In the genomic region with DNA sequence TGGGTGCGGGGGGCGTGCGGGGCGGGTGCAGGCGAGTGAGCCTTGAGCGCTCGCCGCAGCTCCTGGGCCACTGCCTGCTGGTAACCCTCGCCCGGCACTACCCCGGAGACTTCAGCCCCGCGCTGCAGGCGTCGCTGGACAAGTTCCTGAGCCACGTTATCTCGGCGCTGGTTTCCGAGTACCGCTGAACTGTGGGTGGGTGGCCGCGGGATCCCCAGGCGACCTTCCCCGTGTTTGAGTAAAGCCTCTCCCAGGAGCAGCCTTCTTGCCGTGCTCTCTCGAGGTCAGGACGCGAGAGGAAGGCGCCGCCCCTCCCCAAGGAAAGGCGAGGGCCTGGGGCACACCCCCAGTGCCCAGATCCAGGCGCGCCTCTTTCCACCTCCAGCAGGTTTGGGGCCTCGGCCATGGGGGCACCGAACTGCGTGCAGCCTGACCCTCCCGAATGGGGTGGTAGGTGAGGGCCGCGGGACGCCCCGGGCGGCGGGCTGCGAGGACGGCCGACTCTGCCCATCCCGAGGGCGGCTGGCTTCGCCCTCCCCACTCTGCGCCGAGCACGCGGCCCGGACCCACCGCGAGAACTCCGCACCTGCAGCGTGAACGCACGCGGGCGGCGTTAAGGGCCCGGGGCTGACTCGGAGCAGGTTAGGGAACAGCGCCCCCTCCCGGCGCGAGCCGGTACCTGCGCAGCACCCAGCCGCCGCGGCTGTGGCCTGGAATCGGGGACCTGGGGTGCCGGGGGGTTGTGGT, we compare ENCODE assay signal across 1 cellular context.
TF ChIP-seq lines count a peak whose summit lies in the region.

No MANE protein-coding gene starts in this region.

TF ChIP-seq in HepG2, 621 proteins besides CTCF, POLR2A, EP300 and RAD21 (continued from another document and continues in another):
- TF ChIP-seq, protein P1, sequence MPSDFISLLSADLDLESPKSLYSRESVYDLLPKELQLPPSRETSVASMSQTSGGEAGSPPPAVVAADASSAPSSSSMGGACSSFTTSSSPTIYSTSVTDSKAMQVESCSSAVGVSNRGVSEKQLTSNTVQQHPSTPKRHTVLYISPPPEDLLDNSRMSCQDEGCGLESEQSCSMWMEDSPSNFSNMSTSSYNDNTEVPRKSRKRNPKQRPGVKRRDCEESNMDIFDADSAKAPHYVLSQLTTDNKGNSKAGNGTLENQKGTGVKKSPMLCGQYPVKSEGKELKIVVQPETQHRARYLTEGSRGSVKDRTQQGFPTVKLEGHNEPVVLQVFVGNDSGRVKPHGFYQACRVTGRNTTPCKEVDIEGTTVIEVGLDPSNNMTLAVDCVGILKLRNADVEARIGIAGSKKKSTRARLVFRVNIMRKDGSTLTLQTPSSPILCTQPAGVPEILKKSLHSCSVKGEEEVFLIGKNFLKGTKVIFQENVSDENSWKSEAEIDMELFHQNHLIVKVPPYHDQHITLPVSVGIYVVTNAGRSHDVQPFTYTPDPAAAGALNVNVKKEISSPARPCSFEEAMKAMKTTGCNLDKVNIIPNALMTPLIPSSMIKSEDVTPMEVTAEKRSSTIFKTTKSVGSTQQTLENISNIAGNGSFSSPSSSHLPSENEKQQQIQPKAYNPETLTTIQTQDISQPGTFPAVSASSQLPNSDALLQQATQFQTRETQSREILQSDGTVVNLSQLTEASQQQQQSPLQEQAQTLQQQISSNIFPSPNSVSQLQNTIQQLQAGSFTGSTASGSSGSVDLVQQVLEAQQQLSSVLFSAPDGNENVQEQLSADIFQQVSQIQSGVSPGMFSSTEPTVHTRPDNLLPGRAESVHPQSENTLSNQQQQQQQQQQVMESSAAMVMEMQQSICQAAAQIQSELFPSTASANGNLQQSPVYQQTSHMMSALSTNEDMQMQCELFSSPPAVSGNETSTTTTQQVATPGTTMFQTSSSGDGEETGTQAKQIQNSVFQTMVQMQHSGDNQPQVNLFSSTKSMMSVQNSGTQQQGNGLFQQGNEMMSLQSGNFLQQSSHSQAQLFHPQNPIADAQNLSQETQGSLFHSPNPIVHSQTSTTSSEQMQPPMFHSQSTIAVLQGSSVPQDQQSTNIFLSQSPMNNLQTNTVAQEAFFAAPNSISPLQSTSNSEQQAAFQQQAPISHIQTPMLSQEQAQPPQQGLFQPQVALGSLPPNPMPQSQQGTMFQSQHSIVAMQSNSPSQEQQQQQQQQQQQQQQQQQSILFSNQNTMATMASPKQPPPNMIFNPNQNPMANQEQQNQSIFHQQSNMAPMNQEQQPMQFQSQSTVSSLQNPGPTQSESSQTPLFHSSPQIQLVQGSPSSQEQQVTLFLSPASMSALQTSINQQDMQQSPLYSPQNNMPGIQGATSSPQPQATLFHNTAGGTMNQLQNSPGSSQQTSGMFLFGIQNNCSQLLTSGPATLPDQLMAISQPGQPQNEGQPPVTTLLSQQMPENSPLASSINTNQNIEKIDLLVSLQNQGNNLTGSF (CRISPR knock-in tag; IDR thresholded peaks at IDR 0.05) = peak; percentile 95
- TF ChIP-seq XRCC5 (optimal IDR thresholded peaks at IDR 0.05; ENCODE audit: low read length) (peak; percentile 15), ZNF772 (CRISPR knock-in tag; IDR thresholded peaks at IDR 0.05) (peak; percentile 99), MEF2D (CRISPR knock-in tag; IDR thresholded peaks at IDR 0.05) (no peak), SP5 (CRISPR knock-in tag; IDR thresholded peaks at IDR 0.05; ENCODE audit: borderline replicate concordance, low read depth) (peak; percentile 16), NFRKB (IDR thresholded peaks at IDR 0.05) (no peak), TBX2 (CRISPR knock-in tag; IDR thresholded peaks at IDR 0.05; ENCODE audit: borderline replicate concordance) (peak; percentile 96), RXRA (CRISPR knock-in tag; IDR thresholded peaks at IDR 0.05) (peak; percentile 59; the same call in 1 of the 2 replicates), NRL (CRISPR knock-in tag; IDR thresholded peaks at IDR 0.05; ENCODE audit: borderline replicate concordance) (peak; percentile 99), DMAP1 (CRISPR knock-in tag; IDR thresholded peaks at IDR 0.05) (peak; percentile 79), ZNF367 (CRISPR knock-in tag; IDR thresholded peaks at IDR 0.05; ENCODE audit: borderline replicate concordance) (peak; percentile 85; the same call in 1 of the 2 replicates), HOXA9 (CRISPR knock-in tag; IDR thresholded peaks at IDR 0.05; ENCODE audit: borderline replicate concordance) (peak; percentile 98), TMF1 (CRISPR knock-in tag; IDR thresholded peaks at IDR 0.05; ENCODE audit: low read depth) (peak; percentile 96), PRPF4 (IDR thresholded peaks at IDR 0.05; ENCODE audit: low read depth, low read length, poor library complexity, severe bottlenecking) (no peak), ZNF552 (CRISPR knock-in tag; IDR thresholded peaks at IDR 0.05; ENCODE audit: borderline replicate concordance) (peak; percentile 99), KAT8 (CRISPR knock-in tag; IDR thresholded peaks at IDR 0.05) (peak; percentile 84), RBFOX2 (IDR thresholded peaks at IDR 0.05; ENCODE audit: low read depth, low read length) (peak; percentile 85), JUNB (CRISPR knock-in tag; IDR thresholded peaks at IDR 0.05; ENCODE audit: borderline replicate concordance) (peak; percentile 88), SP1 (IDR thresholded peaks at IDR 0.05) (no peak), SP1 (CRISPR knock-in tag; IDR thresholded peaks at IDR 0.05) (peak; percentile 68), ZNF446 (CRISPR knock-in tag; IDR thresholded peaks at IDR 0.05) (peak; percentile 97), ZNF253 (CRISPR knock-in tag; IDR thresholded peaks at IDR 0.05; ENCODE audit: borderline replicate concordance) (peak; percentile 97), SKI (IDR thresholded peaks at IDR 0.05; ENCODE audit: partially characterized antibody) (no peak), NFIC (IDR thresholded peaks at IDR 0.05; ENCODE audit: low read length) (no peak), GLI4 (CRISPR knock-in tag; IDR thresholded peaks at IDR 0.05; ENCODE audit: borderline replicate concordance) (peak; percentile 99), ZFP90 (CRISPR knock-in tag; IDR thresholded peaks at IDR 0.05; ENCODE audit: borderline replicate concordance) (peak; percentile 87; the same call in 1 of the 2 replicates), ZC3H4 (CRISPR knock-in tag; IDR thresholded peaks at IDR 0.05; ENCODE audit: borderline replicate concordance) (no peak; the same call in 1 of the 2 replicates), ASH2L (IDR thresholded peaks at IDR 0.05; ENCODE audit: insufficient read length, low read depth, low read length) (peak; percentile 66)
- TF ChIP-seq, protein P2, sequence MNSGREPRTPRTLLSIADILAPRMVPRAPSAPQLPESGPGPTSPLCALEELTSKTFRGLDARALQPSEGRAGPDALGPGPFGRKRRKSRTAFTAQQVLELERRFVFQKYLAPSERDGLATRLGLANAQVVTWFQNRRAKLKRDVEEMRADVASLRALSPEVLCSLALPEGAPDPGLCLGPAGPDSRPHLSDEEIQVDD (CRISPR knock-in tag; IDR thresholded peaks at IDR 0.05; ENCODE audit: borderline replicate concordance) = peak; percentile 97; the same call in 1 of the 2 replicates
- TF ChIP-seq, protein P3, sequence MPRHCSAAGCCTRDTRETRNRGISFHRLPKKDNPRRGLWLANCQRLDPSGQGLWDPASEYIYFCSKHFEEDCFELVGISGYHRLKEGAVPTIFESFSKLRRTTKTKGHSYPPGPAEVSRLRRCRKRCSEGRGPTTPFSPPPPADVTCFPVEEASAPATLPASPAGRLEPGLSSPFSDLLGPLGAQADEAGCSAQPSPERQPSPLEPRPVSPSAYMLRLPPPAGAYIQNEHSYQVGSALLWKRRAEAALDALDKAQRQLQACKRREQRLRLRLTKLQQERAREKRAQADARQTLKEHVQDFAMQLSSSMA (CRISPR knock-in tag; IDR thresholded peaks at IDR 0.05) = peak; percentile 89; the same call in 1 of the 2 replicates
- TF ChIP-seq, protein P4, sequence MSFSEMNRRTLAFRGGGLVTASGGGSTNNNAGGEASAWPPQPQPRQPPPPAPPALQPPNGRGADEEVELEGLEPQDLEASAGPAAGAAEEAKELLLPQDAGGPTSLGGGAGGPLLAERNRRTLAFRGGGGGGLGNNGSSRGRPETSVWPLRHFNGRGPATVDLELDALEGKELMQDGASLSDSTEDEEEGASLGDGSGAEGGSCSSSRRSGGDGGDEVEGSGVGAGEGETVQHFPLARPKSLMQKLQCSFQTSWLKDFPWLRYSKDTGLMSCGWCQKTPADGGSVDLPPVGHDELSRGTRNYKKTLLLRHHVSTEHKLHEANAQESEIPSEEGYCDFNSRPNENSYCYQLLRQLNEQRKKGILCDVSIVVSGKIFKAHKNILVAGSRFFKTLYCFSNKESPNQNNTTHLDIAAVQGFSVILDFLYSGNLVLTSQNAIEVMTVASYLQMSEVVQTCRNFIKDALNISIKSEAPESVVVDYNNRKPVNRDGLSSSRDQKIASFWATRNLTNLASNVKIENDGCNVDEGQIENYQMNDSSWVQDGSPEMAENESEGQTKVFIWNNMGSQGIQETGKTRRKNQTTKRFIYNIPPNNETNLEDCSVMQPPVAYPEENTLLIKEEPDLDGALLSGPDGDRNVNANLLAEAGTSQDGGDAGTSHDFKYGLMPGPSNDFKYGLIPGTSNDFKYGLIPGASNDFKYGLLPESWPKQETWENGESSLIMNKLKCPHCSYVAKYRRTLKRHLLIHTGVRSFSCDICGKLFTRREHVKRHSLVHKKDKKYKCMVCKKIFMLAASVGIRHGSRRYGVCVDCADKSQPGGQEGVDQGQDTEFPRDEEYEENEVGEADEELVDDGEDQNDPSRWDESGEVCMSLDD (CRISPR knock-in tag; IDR thresholded peaks at IDR 0.05; ENCODE audit: borderline replicate concordance) = peak; percentile 80; the same call in 1 of the 2 replicates
- TF ChIP-seq, protein P5, sequence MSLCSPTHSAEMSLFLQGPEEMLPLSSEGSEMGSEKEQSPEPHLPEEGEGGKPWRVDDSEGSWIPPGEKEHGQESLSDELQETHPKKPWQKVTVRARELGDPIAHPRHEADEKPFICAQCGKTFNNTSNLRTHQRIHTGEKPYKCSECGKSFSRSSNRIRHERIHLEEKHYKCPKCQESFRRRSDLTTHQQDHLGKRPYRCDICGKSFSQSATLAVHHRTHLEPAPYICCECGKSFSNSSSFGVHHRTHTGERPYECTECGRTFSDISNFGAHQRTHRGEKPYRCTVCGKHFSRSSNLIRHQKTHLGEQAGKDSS (CRISPR knock-in tag; IDR thresholded peaks at IDR 0.05; ENCODE audit: borderline replicate concordance, low read depth) = peak; percentile 99
- TF ChIP-seq, protein P6, sequence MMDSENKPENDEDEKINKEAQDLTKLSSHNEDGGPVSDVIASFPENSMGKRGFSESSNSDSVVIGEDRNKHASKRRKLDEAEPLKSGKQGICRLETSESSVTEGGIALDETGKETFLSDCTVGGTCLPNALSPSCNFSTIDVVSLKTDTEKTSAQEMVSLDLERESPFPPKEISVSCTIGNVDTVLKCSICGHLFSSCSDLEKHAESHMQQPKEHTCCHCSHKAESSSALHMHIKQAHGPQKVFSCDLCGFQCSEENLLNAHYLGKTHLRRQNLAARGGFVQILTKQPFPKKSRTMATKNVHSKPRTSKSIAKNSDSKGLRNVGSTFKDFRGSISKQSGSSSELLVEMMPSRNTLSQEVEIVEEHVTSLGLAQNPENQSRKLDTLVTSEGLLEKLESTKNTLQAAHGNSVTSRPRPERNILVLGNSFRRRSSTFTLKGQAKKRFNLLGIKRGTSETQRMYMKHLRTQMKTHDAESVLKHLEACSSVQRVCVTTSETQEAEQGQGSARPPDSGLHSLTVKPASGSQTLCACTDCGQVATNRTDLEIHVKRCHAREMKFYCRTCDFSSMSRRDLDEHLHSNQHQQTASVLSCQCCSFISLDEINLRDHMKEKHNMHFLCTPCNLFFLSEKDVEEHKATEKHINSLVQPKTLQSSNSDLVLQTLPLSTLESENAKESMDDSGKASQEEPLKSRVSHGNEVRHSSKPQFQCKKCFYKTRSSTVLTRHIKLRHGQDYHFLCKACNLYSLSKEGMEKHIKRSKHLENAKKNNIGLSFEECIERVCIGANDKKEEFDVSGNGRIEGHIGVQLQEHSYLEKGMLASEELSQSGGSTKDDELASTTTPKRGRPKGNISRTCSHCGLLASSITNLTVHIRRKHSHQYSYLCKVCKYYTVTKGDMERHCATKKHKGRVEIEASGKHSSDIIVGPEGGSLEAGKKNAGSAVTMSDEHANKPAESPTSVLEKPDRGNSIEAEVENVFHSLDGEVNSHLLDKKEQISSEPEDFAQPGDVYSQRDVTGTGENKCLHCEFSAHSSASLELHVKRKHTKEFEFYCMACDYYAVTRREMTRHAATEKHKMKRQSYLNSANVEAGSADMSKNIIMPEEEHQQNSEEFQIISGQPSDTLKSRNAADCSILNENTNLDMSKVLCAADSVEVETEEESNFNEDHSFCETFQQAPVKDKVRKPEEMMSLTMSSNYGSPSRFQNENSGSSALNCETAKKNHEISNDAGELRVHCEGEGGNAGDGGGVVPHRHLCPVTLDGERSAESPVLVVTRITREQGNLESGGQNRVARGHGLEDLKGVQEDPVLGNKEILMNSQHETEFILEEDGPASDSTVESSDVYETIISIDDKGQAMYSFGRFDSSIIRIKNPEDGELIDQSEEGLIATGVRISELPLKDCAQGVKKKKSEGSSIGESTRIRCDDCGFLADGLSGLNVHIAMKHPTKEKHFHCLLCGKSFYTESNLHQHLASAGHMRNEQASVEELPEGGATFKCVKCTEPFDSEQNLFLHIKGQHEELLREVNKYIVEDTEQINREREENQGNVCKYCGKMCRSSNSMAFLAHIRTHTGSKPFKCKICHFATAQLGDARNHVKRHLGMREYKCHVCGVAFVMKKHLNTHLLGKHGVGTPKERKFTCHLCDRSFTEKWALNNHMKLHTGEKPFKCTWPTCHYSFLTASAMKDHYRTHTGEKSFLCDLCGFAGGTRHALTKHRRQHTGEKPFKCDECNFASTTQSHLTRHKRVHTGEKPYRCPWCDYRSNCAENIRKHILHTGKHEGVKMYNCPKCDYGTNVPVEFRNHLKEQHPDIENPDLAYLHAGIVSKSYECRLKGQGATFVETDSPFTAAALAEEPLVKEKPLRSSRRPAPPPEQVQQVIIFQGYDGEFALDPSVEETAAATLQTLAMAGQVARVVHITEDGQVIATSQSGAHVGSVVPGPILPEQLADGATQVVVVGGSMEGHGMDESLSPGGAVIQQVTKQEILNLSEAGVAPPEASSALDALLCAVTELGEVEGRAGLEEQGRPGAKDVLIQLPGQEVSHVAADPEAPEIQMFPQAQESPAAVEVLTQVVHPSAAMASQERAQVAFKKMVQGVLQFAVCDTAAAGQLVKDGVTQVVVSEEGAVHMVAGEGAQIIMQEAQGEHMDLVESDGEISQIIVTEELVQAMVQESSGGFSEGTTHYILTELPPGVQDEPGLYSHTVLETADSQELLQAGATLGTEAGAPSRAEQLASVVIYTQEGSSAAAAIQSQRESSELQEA (CRISPR knock-in tag; IDR thresholded peaks at IDR 0.05; ENCODE audit: not compliant biosample characterization) = peak; percentile 99
- TF ChIP-seq, protein P7, sequence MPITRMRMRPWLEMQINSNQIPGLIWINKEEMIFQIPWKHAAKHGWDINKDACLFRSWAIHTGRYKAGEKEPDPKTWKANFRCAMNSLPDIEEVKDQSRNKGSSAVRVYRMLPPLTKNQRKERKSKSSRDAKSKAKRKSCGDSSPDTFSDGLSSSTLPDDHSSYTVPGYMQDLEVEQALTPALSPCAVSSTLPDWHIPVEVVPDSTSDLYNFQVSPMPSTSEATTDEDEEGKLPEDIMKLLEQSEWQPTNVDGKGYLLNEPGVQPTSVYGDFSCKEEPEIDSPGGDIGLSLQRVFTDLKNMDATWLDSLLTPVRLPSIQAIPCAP (CRISPR knock-in tag; IDR thresholded peaks at IDR 0.05; ENCODE audit: low read depth) = 0 out of 2 replicates have a peak, but pooled peaks have one; percentile 81
